Comparison of ENCODE assay signal across 10 cellular contexts in genomic region chr13:106796280-106797047, GRCh38.
DNase-seq lines count a peak whose midpoint lies in the region; ATAC-seq and TF ChIP-seq lines count a peak whose summit lies in the region.
"Had no signal": no experiment of that assay in that cellular context is flagged by ENCODE, and none has a peak within 500 bp of the region (broad histone marks: within the 10 kb centered on the region; RNA-seq: fewer than 3 reads in every experiment).

No MANE protein-coding gene starts in this region.

- no peaks in the 10 kb centered on the region for H3K9me3 Mint-ChIP-seq in activated naive CD8-positive, alpha-beta T cell (ENCODE audit: low read depth)
- H3K9me3 Mint-ChIP-seq in activated naive CD8-positive, alpha-beta T cell treated with anti-CD3 and anti-CD28 coated beads, Interleukin-2, amount 50 U/mL, for 24 hours = no peaks in the 10 kb centered on the region
- peaks cover 4% of the 10 kb centered on the region for H3K9me3 Mint-ChIP-seq in type B pancreatic cell

- TF ChIP-seq CTCF in fibroblast of pulmonary artery (IDR thresholded peaks at IDR 0.05; ENCODE audit: low read length, missing control alignments) = no peak
- no peak for TF ChIP-seq CTCF in type B pancreatic cell (conservative IDR thresholded peaks at IDR 0.05)

- H3K27ac Mint-ChIP-seq in activated naive CD8-positive, alpha-beta T cell = no peak overlapping the region
- no peak overlapping the region for H3K27ac Mint-ChIP-seq in activated naive CD8-positive, alpha-beta T cell treated with anti-CD3 and anti-CD28 coated beads, Interleukin-2, amount 50 U/mL, for 24 hours
- H3K27ac Mint-ChIP-seq in type B pancreatic cell = no peak overlapping the region

- H3K4me1 Mint-ChIP-seq in activated naive CD8-positive, alpha-beta T cell (ENCODE audit: low read depth) = peaks cover 6% of the 10 kb centered on the region
- no peaks in the 10 kb centered on the region for H3K4me1 Mint-ChIP-seq in activated naive CD8-positive, alpha-beta T cell treated with anti-CD3 and anti-CD28 coated beads, Interleukin-2, amount 50 U/mL, for 24 hours
- H3K4me1 Mint-ChIP-seq in type B pancreatic cell (ENCODE audit: unreplicated experiment) = peaks cover 18% of the 10 kb centered on the region

- ATAC-seq in activated naive CD8-positive, alpha-beta T cell treated with anti-CD3 and anti-CD28 coated beads, Interleukin-2, amount 50 U/mL, for 24 hours = no peak

- H3K36me3 Mint-ChIP-seq in activated naive CD8-positive, alpha-beta T cell = no peaks in the 10 kb centered on the region
- H3K36me3 Mint-ChIP-seq in activated naive CD8-positive, alpha-beta T cell treated with anti-CD3 and anti-CD28 coated beads, Interleukin-2, amount 50 U/mL, for 24 hours (ENCODE audit: low read depth) = no peaks in the 10 kb centered on the region
- H3K36me3 Mint-ChIP-seq in type B pancreatic cell = no peaks in the 10 kb centered on the region

- no peak for DNase-seq in activated naive CD8-positive, alpha-beta T cell treated with anti-CD3 and anti-CD28 coated beads, Interleukin-2, amount 50 U/mL, for 24 hours
- peak; percentile 67 to 68 for DNase-seq in NCI-H1930 (lab: John Stamatoyannopoulos, UW)
- no peak for DNase-seq in fibroblast of pulmonary artery (ENCODE audit: low read depth)
- no peak for DNase-seq in type B pancreatic cell (ENCODE audit: extremely low spot score, unreplicated experiment)
- DNase-seq in KG1 (lab: John Stamatoyannopoulos, UW) = no peak
- DNase-seq in stimulated activated CD4-positive, alpha-beta T cell treated with anti-CD3 and anti-CD28 coated beads, Interleukin-15, amount 100 ng/mL, for 24 hours = no peak
- no peak for DNase-seq in stimulated activated CD4-positive, alpha-beta T cell treated with anti-CD3 and anti-CD28 coated beads, Interleukin-4, amount 100 ng/mL, for 4 hours
- DNase-seq: SHP77 treated with DMSO at 0.1 percent for 48 hours, spleen had no signal

- peak overlapping the region; percentile 77 for H3K4me3 Mint-ChIP-seq in activated naive CD8-positive, alpha-beta T cell
- no peak overlapping the region for H3K4me3 Mint-ChIP-seq in activated naive CD8-positive, alpha-beta T cell treated with anti-CD3 and anti-CD28 coated beads, Interleukin-2, amount 50 U/mL, for 24 hours
- peak overlapping the region; percentile 79 for H3K4me3 Mint-ChIP-seq in type B pancreatic cell

- peak overlapping the region; percentile 41 for H3K4me3 ChIP-seq in fibroblast of pulmonary artery (replicated peaks; ENCODE audit: low read depth, low read length)

- peaks cover 7% of the 10 kb centered on the region for H3K27me3 Mint-ChIP-seq in activated naive CD8-positive, alpha-beta T cell
- H3K27me3 Mint-ChIP-seq in activated naive CD8-positive, alpha-beta T cell treated with anti-CD3 and anti-CD28 coated beads, Interleukin-2, amount 50 U/mL, for 24 hours = peaks cover 6% of the 10 kb centered on the region
- peaks cover 41% of the 10 kb centered on the region for H3K27me3 Mint-ChIP-seq in type B pancreatic cell

Comparison
In these comparisons a context has a peak if more than half of its experiments do, and no peak if none do; other contexts are left out.
1. DNase-seq: peak in NCI-H1930 (2 of 2); none in activated naive CD8-positive, alpha-beta T cell treated with anti-CD3 and anti-CD28 coated beads, Interleukin-2, amount 50 U/mL, for 24 hours (single experiment), fibroblast of pulmonary artery (single experiment), type B pancreatic cell (single experiment), KG1 (single experiment), stimulated activated CD4-positive, alpha-beta T cell treated with anti-CD3 and anti-CD28 coated beads, Interleukin-15, amount 100 ng/mL, for 24 hours (single experiment) and stimulated activated CD4-positive, alpha-beta T cell treated with anti-CD3 and anti-CD28 coated beads, Interleukin-4, amount 100 ng/mL, for 4 hours (0 of 2).